29 cellular contexts compared by ENCODE assay signal in the genomic region with DNA sequence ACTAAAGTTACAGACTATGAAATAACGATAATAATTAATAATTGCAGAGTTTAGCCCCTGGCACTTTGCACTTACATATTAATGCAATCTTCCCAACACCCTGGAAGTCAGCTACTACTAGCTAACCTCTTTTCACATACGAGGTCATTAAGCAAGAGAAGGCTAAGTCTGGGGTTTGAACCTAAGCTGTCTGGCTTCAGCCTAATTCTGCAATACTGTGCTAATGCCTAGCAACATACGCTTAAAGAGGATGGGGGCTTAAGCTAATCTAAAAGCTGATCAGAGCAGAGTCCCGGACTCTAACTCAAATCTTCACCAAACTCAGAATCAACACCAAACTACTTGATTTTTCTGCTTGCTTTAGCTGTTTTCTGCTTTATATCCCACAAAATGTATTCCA.
"Had no signal": no experiment of that assay in that cellular context is flagged by ENCODE, and none has a peak within 500 bp of the region (broad histone marks: within the 10 kb centered on the region; RNA-seq: fewer than 3 reads in every experiment).

No MANE protein-coding gene starts in this region.

- H3K36me3 ChIP-seq: left lung, lower lobe of right lung, neutrophil, ovary, right atrium auricular region, right lobe of liver, stomach, thyroid gland, transverse colon, upper lobe of left lung, vagina had no signal

- H3K4me1 ChIP-seq: left lung, lower lobe of right lung, right atrium auricular region, right lobe of liver, stomach, testis, thyroid gland, transverse colon, upper lobe of left lung, vagina had no signal

- ATAC-seq: left colon; left lung; lower lobe of right lung; naive thymus-derived CD8-positive, alpha-beta T cell; right lobe of liver; stimulated activated naive B cell treated with anti-CD40 and anti-IgM and Interleukin-4, amounts not matched to agents 10 μg/mL and 1 μg/mL and 100 μg/mL, for 72 hours; stimulated activated naive CD8-positive, alpha-beta T cell treated with anti-CD3 and anti-CD28 coated beads, Interleukin-15, Interleukin-2, amounts not matched to agents 100 U/mL and 50 U/mL, for 24 hours had no signal

- H3K27me3 Mint-ChIP-seq: naive thymus-derived CD8-positive, alpha-beta T cell; progenitor cell of endocrine pancreas; stimulated activated naive B cell treated with anti-CD40 and anti-IgM and Interleukin-4, amounts not matched to agents 10 μg/mL and 1 μg/mL and 100 μg/mL, for 72 hours had no signal

- H3K27ac Mint-ChIP-seq: immature natural killer cell; naive thymus-derived CD8-positive, alpha-beta T cell; nephron; progenitor cell of endocrine pancreas; stimulated activated naive B cell treated with anti-CD40 and anti-IgM and Interleukin-4, amounts not matched to agents 10 μg/mL and 1 μg/mL and 100 μg/mL, for 72 hours had no signal

- H3K27ac ChIP-seq: left lung, lower lobe of right lung, neutrophil, ovary, right atrium auricular region, right lobe of liver, stomach, testis, thyroid gland, transverse colon, upper lobe of left lung, vagina had no signal

- H3K4me1 Mint-ChIP-seq: immature natural killer cell; nephron; neural crest cell; stimulated activated naive B cell treated with anti-CD40 and anti-IgM and Interleukin-4, amounts not matched to agents 10 μg/mL and 1 μg/mL and 100 μg/mL, for 72 hours had no signal

- DNase-seq: hypothalamus; immature natural killer cell; kidney; left colon; left lung; lower lobe of right lung; mammary epithelial cell; mesenchymal stem cell; naive thymus-derived CD8-positive, alpha-beta T cell; occipital lobe; ovary; right lobe of liver; stimulated activated CD4-positive, alpha-beta T cell treated with anti-CD3 and anti-CD28 coated beads, Interleukin-15, amount 100 ng/mL, for 24 hours; stimulated activated CD4-positive, alpha-beta T cell treated with anti-CD3 and anti-CD28 coated beads, Interleukin-2, amount 100 ng/mL, for 24 hours; stimulated activated CD4-positive, alpha-beta T cell treated with anti-CD3 and anti-CD28 coated beads, Interleukin-4, amount 100 ng/mL, for 1 hour; stimulated activated naive B cell treated with anti-CD40 and anti-IgM and Interleukin-4, amounts not matched to agents 10 μg/mL and 1 μg/mL and 100 μg/mL, for 72 hours; stimulated activated naive CD8-positive, alpha-beta T cell treated with anti-CD3 and anti-CD28 coated beads, Interleukin-15, Interleukin-2, amounts not matched to agents 100 U/mL and 50 U/mL, for 24 hours; stomach; testis; thyroid gland; transverse colon; upper lobe of left lung had no signal

- H3K27me3 ChIP-seq: left lung, neutrophil, ovary, right atrium auricular region, right lobe of liver, stomach, testis, thyroid gland, transverse colon, upper lobe of left lung, vagina had no signal

- H3K4me3 ChIP-seq: left lung, lower lobe of right lung, ovary, right atrium auricular region, right lobe of liver, smooth muscle cell, stomach, testis, thyroid gland, transverse colon, upper lobe of left lung, vagina had no signal

- H3K36me3 Mint-ChIP-seq: immature natural killer cell; naive thymus-derived CD8-positive, alpha-beta T cell; stimulated activated naive B cell treated with anti-CD40 and anti-IgM and Interleukin-4, amounts not matched to agents 10 μg/mL and 1 μg/mL and 100 μg/mL, for 72 hours had no signal

- H3K9me3 ChIP-seq: left lung, lower lobe of right lung, neutrophil, ovary, right atrium auricular region, right lobe of liver, stomach, testis, thyroid gland, transverse colon, upper lobe of left lung, vagina had no signal

- H3K4me2 ChIP-seq: smooth muscle cell had no signal

- H3K9me3 Mint-ChIP-seq: naive thymus-derived CD8-positive, alpha-beta T cell; nephron; neural crest cell; stimulated activated naive B cell treated with anti-CD40 and anti-IgM and Interleukin-4, amounts not matched to agents 10 μg/mL and 1 μg/mL and 100 μg/mL, for 72 hours had no signal

- H3K4me3 Mint-ChIP-seq: immature natural killer cell; naive thymus-derived CD8-positive, alpha-beta T cell; nephron; neural crest cell; stimulated activated naive B cell treated with anti-CD40 and anti-IgM and Interleukin-4, amounts not matched to agents 10 μg/mL and 1 μg/mL and 100 μg/mL, for 72 hours had no signal
